Comparison of ENCODE assay signal across 8 cellular contexts in the genomic region with DNA sequence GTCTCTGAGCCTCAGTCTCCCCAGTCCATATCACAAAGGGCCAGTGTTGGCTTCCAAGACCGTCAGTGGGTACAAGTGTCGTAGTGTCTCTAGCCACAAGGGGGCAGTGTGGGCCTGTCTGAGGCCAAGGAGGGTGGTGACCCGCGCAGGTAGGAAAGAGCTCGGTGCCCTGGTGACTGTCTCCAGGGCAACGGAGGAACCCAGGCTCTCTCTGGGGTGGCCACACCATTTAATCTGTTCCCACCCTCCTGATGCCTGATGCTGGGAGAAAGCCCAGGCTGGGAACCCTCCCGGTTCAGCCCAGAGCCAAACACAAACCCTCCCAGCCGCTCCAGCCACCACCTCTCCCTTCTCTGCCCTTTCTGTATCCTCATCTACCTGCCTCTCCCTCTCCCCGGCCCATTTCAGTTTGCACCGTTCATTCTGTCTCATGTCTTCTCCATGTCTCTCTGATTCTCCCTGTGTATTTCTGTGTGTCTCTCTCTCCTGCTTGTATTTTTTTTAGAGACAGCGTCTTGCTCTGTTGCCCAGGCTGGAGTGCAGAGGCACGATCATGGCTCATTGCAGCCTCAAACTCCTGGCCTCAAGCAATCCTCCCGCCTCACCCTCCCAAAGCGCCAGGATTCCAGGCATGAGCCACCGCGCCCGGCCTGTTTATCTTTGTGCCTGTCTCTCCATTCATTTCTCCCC. TPM values are rescaled to one million over a fixed set of nuclear protein-coding genes. Genes with fewer than 3 reads are reported as not detected.
DNase-seq lines count a peak whose midpoint lies in the region; ATAC-seq and TF ChIP-seq lines count a peak whose summit lies in the region.

No MANE protein-coding gene starts in this region.

- peaks cover 15% of the 10 kb centered on the region for H3K27me3 Mint-ChIP-seq in activated CD4-positive, alpha-beta T cell treated with anti-CD3 and anti-CD28 coated beads, Interleukin-2, amount 10 ng/mL, durations not matched to agents 7 days and 5 days

- no peaks in the 10 kb centered on the region for H3K36me3 ChIP-seq in right lobe of liver

- TF ChIP-seq POLR2A in right lobe of liver (IDR thresholded peaks at IDR 0.05) = no peak

- H3K4me1 ChIP-seq in right lobe of liver = no peaks in the 10 kb centered on the region

- H3K4me1 Mint-ChIP-seq in activated CD4-positive, alpha-beta T cell treated with anti-CD3 and anti-CD28 coated beads, Interleukin-2, amount 10 ng/mL, durations not matched to agents 7 days and 5 days = peaks cover 48% of the 10 kb centered on the region

- ATAC-seq in right lobe of liver (peak; percentile 94 to 100 (median 98)), HG03378 (IDR thresholded peaks at IDR 0.05; ENCODE audit: unreplicated experiment) (no peak)

- peak overlapping the region; percentile 36 for H3K27ac Mint-ChIP-seq in activated CD4-positive, alpha-beta T cell treated with anti-CD3 and anti-CD28 coated beads, Interleukin-2, amount 10 ng/mL, durations not matched to agents 7 days and 5 days

- no peaks in the 10 kb centered on the region for H3K36me3 Mint-ChIP-seq in activated CD4-positive, alpha-beta T cell treated with anti-CD3 and anti-CD28 coated beads, Interleukin-2, amount 10 ng/mL, durations not matched to agents 7 days and 5 days (ENCODE audit: low read depth)

- POLR2A ChIA-PET in HEK293T (lab: Yijun Ruan, JAX) = interaction anchor here (0.7 to 1.3 kb wide), 4 partner anchors 9 to 270 kb away, joined by 3 to 4 read pairs (median 3); no protein-coding TSS in a partner anchor
- POLR2A ChIA-PET in activated CD4-positive, alpha-beta T cell treated with anti-CD3 and anti-CD28 coated beads, Interleukin-2, amount 10 ng/mL, durations not matched to agents 7 days and 5 days (lab: Charles Lee) = interaction anchor here (1.0 kb wide), 1 partner anchor 270 kb away, joined by 3 read pairs; no protein-coding TSS in a partner anchor

- CTCF ChIA-PET in HEK293T (lab: Yijun Ruan, JAX) = interaction anchor here (0.6 to 1.5 kb wide), 18 partner anchors 9 to 489 kb away, joined by 3 to 12 read pairs (median 3); partner anchors contain the start of genes CCDC9, KPTN and NAPA
- CTCF ChIA-PET in activated CD4-positive, alpha-beta T cell treated with anti-CD3 and anti-CD28 coated beads, Interleukin-2, amount 10 ng/mL, durations not matched to agents 7 days and 5 days (lab: Charles Lee) = interaction anchor here (0.6 to 5.2 kb wide), 24 partner anchors 8 to 355 kb away, joined by 3 to 64 read pairs (median 4); partner anchors contain the start of genes EHD2, KPTN and NAPA

- no peaks in the 10 kb centered on the region for H3K27me3 ChIP-seq in right lobe of liver

- WGBS in right lobe of liver (ENCODE audit: insufficient coverage, low coverage, low lambda C conversion rate, missing lambda C conversion rate) = 21% methylated on average over 6 of the region's 17 CpGs

- H3K9me3 Mint-ChIP-seq in activated CD4-positive, alpha-beta T cell treated with anti-CD3 and anti-CD28 coated beads, Interleukin-2, amount 10 ng/mL, durations not matched to agents 7 days and 5 days = peaks cover 4% of the 10 kb centered on the region

- H3K9me3 ChIP-seq in right lobe of liver = no peaks in the 10 kb centered on the region

- no peak overlapping the region for H3K4me3 ChIP-seq in right lobe of liver

- H3K27ac ChIP-seq in C4-2B = no peak overlapping the region
- peak overlapping the region; percentile 20 for H3K27ac ChIP-seq in cingulate gyrus (ENCODE audit: low read depth, low read length)
- H3K27ac ChIP-seq in right lobe of liver = no peak overlapping the region

- H3K4me3 Mint-ChIP-seq in activated CD4-positive, alpha-beta T cell treated with anti-CD3 and anti-CD28 coated beads, Interleukin-2, amount 10 ng/mL, durations not matched to agents 7 days and 5 days = no peak overlapping the region

- intact Hi-C loops in right lobe of liver (cut with DNase I) = loop anchor here (5.0 to 10.0 kb wide), 2 partner anchors 88 to 260 kb away; no protein-coding TSS in a partner anchor

- DNase-seq in HEK293T (ENCODE audit: extremely low spot score) (peak; percentile 83), NCI-H526 (lab: John Stamatoyannopoulos, UW) (peak; percentile 46 to 87), right lobe of liver (peak; percentile 78 to 85 (median 83))
- DNase-seq in activated CD4-positive, alpha-beta T cell treated with anti-CD3 and anti-CD28 coated beads, Interleukin-2, amount 10 ng/mL, durations not matched to agents 7 days and 5 days = peak; percentile 88
- DNase-seq in stimulated activated CD8-positive, alpha-beta memory T cell treated with anti-CD3 and anti-CD28 coated beads, Interleukin-12 subunit alpha, Interleukin-12 subunit beta, amount 100 ng/mL, for 1 hour (ENCODE audit: low read depth) = peak; percentile 80

- TF ChIP-seq CTCF in C4-2B (conservative IDR thresholded peaks at IDR 0.05) (peak; percentile 74), right lobe of liver (IDR thresholded peaks at IDR 0.05) (peak; percentile 87 to 91 (median 88))

TF ChIP-seq in HEK293T, 16 proteins besides CTCF, POLR2A, EP300 and RAD21:
- TF ChIP-seq NFRKB (IDR thresholded peaks at IDR 0.05) (no peak), FOXM1 (IDR thresholded peaks at IDR 0.05; ENCODE audit: borderline replicate concordance) (no peak), SUZ12 (IDR thresholded peaks at IDR 0.05) (no peak), FOXK2 (IDR thresholded peaks at IDR 0.05) (no peak), BHLHE40 (IDR thresholded peaks at IDR 0.05; ENCODE audit: borderline replicate concordance) (no peak), CTBP1 (IDR thresholded peaks at IDR 0.05; ENCODE audit: borderline replicate concordance) (no peak), FOXA1 (IDR thresholded peaks at IDR 0.05) (no peak), ELF4 (IDR thresholded peaks at IDR 0.05) (no peak), L3MBTL2 (conservative IDR thresholded peaks at IDR 0.05) (no peak), HDGF (IDR thresholded peaks at IDR 0.05; ENCODE audit: borderline replicate concordance) (no peak), ZNF384 (IDR thresholded peaks at IDR 0.05) (no peak), TARDBP (IDR thresholded peaks at IDR 0.05) (no peak), ARNT (IDR thresholded peaks at IDR 0.05) (no peak), SP1 (IDR thresholded peaks at IDR 0.05) (no peak), LEF1 (IDR thresholded peaks at IDR 0.05; ENCODE audit: borderline replicate concordance) (no peak)
- TF ChIP-seq, protein P1, sequence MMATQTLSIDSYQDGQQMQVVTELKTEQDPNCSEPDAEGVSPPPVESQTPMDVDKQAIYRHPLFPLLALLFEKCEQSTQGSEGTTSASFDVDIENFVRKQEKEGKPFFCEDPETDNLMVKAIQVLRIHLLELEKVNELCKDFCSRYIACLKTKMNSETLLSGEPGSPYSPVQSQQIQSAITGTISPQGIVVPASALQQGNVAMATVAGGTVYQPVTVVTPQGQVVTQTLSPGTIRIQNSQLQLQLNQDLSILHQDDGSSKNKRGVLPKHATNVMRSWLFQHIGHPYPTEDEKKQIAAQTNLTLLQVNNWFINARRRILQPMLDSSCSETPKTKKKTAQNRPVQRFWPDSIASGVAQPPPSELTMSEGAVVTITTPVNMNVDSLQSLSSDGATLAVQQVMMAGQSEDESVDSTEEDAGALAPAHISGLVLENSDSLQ (IDR thresholded peaks at IDR 0.05) = no peak

RNA-seq across cellular contexts. Expression of gene MEIS3, which starts 17.5 kb away (rescaled TPM):
- not detected for total RNA-seq in activated CD4-positive, alpha-beta T cell treated with anti-CD3 and anti-CD28 coated beads, Interleukin-2, amount 10 ng/mL, durations not matched to agents 7 days and 5 days
- 1 to 10 TPM in 1 of 6 experiments, under 1 TPM in 5; 0.53 to 1.6 (median 0.77) TPM for total RNA-seq in right lobe of liver

RNA-seq across cellular contexts. Expression of gene SLC8A2, which starts 34.8 kb away (rescaled TPM):
- total RNA-seq in activated CD4-positive, alpha-beta T cell treated with anti-CD3 and anti-CD28 coated beads, Interleukin-2, amount 10 ng/mL, durations not matched to agents 7 days and 5 days = not detected
- total RNA-seq in right lobe of liver = under 1 TPM in 1 of 6 experiments, not detected in 5; 0.13 TPM

RNA-seq across cellular contexts. Expression of gene KPTN, which starts 47.2 kb away (rescaled TPM):
- 10 to 100 TPM; 12.5 to 14.1 TPM for total RNA-seq in activated CD4-positive, alpha-beta T cell treated with anti-CD3 and anti-CD28 coated beads, Interleukin-2, amount 10 ng/mL, durations not matched to agents 7 days and 5 days
- 1 to 10 TPM; 3.1 to 7.8 (median 6.2) TPM for total RNA-seq in right lobe of liver
